ENCODE assay signal across 17 cellular contexts in genomic region chrX:154037754-154038153, GRCh38. TPM values are rescaled to one million over a fixed set of nuclear protein-coding genes. Genes with fewer than 3 reads are reported as not detected.
DNase-seq lines count a peak whose midpoint lies in the region; ATAC-seq and TF ChIP-seq lines count a peak whose summit lies in the region.
"Had no signal": no experiment of that assay in that cellular context is flagged by ENCODE, and none has a peak within 500 bp of the region (broad histone marks: within the 10 kb centered on the region; RNA-seq: fewer than 3 reads in every experiment).

No MANE protein-coding gene starts in this region.

- H3K36me3 ChIP-seq in RWPE2 (ENCODE audit: low read depth) (no peaks in the 10 kb centered on the region), neutrophil (peaks cover under 1% of the 10 kb centered on the region)

- DNase-seq in CD4-positive, alpha-beta T cell, result no peak
- DNase-seq in RWPE2 (ENCODE audit: low spot score) (no peak), left lobe of liver (ENCODE audit: low spot score) (no peak), T-helper 1 cell (no peak), NCI-H146 treated with DMSO at 0.1 percent for 48 hours (lab: John Stamatoyannopoulos, UW; ENCODE audit: unreplicated experiment) (no peak), osteocyte (ENCODE audit: extremely low spot score, unreplicated experiment) (no peak)
- DNase-seq: 8988T; Calu3; CD8-positive, alpha-beta T cell; DND-41; EL; HCEC 1CT had no signal

- peaks cover 22% of the 10 kb centered on the region for H3K4me1 ChIP-seq in RWPE2 (ENCODE audit: insufficient read depth, poor library complexity, severe bottlenecking)
- H3K4me1 ChIP-seq in neutrophil (ENCODE audit: control insufficient read depth in 1 of 2, insufficient read depth in 1 of 2, low read depth in 1 of 2, low read length in 1 of 2), result peaks cover 44 to 47% of the 10 kb centered on the region in 2 experiments

- no peak for TF ChIP-seq CTCF in CD4-positive, alpha-beta T cell (IDR thresholded peaks at IDR 0.05)
- TF ChIP-seq CTCF in RWPE2 (IDR thresholded peaks at IDR 0.05; ENCODE audit: poor library complexity, severe bottlenecking), result no peak
- no peak for TF ChIP-seq CTCF in neutrophil (IDR thresholded peaks at IDR 0.05)
- no peak for TF ChIP-seq CTCF in osteocyte (IDR thresholded peaks at IDR 0.05)

- intact Hi-C loops in CD4-positive, alpha-beta T cell (cut with DNase I, micrococcal nuclease), result no loop called here

- H3K4me1 Mint-ChIP-seq in CD4-positive, alpha-beta T cell (ENCODE audit: low read depth), result peaks cover 32% of the 10 kb centered on the region
- peaks cover 45% of the 10 kb centered on the region for H3K4me1 Mint-ChIP-seq in osteocyte (ENCODE audit: unreplicated experiment)

- H3K27ac Mint-ChIP-seq in CD4-positive, alpha-beta T cell, result peak overlapping the region; percentile 33
- no peak overlapping the region for H3K27ac Mint-ChIP-seq in osteocyte (ENCODE audit: unreplicated experiment)
- H3K27ac Mint-ChIP-seq: GM23338 had no signal

- CTCF ChIA-PET in CD4-positive, alpha-beta T cell (lab: Charles Lee), result interaction anchor here (0.7 kb wide), 1 partner anchor 361 kb away, joined by 3 read pairs; no protein-coding TSS in a partner anchor

- H3K27me3 ChIP-seq in CD4-positive, alpha-beta T cell (ENCODE audit: control insufficient read depth, insufficient read depth, low read length), result no peaks in the 10 kb centered on the region
- no peaks in the 10 kb centered on the region for H3K27me3 ChIP-seq in RWPE2 (ENCODE audit: insufficient read depth, poor library complexity, severe bottlenecking)
- no peaks in the 10 kb centered on the region for H3K27me3 ChIP-seq in neutrophil

- H3K9me3 Mint-ChIP-seq in CD4-positive, alpha-beta T cell, result no peaks in the 10 kb centered on the region
- H3K9me3 Mint-ChIP-seq in osteocyte (ENCODE audit: unreplicated experiment), result no peaks in the 10 kb centered on the region
- H3K9me3 Mint-ChIP-seq: CD8-positive, alpha-beta T cell; GM23338; IgD-negative memory B cell had no signal

- POLR2A ChIA-PET in CD4-positive, alpha-beta T cell (lab: Charles Lee), result no interaction called here

- H3K36me3 Mint-ChIP-seq in CD4-positive, alpha-beta T cell (ENCODE audit: low read depth), result peaks cover 53% of the 10 kb centered on the region
- no peaks in the 10 kb centered on the region for H3K36me3 Mint-ChIP-seq in osteocyte (ENCODE audit: unreplicated experiment)
- H3K36me3 Mint-ChIP-seq: IgD-negative memory B cell had no signal

- H3K27ac ChIP-seq in CD4-positive, alpha-beta T cell (ENCODE audit: low read depth, low read length), result no peak overlapping the region
- H3K27ac ChIP-seq in RWPE2 (ENCODE audit: poor library complexity, severe bottlenecking) (peak overlapping the region; percentile 78), neutrophil (peak overlapping the region; percentile 86)
- H3K27ac ChIP-seq: BLaER1 had no signal

- no peak overlapping the region for H3K4me3 Mint-ChIP-seq in CD4-positive, alpha-beta T cell
- H3K4me3 Mint-ChIP-seq in osteocyte (ENCODE audit: unreplicated experiment), result no peak overlapping the region
- H3K4me3 Mint-ChIP-seq: CD8-positive, alpha-beta T cell; GM23338 had no signal

- H3K4me3 ChIP-seq in RWPE2 (ENCODE audit: severe bottlenecking) (no peak overlapping the region), neutrophil (ENCODE audit: low read depth in 1 of 2, low read length in 1 of 2) (no peak overlapping the region)
- H3K4me3 ChIP-seq: BLaER1, GM12878, GM23338 had no signal

- H3K9me3 ChIP-seq in CD4-positive, alpha-beta T cell (ENCODE audit: control insufficient read depth, low read length), result no peaks in the 10 kb centered on the region
- H3K9me3 ChIP-seq in RWPE2 (ENCODE audit: severe bottlenecking) (no peaks in the 10 kb centered on the region), neutrophil (no peaks in the 10 kb centered on the region)
- H3K9me3 ChIP-seq: BLaER1 had no signal

- no peaks in the 10 kb centered on the region for H3K27me3 Mint-ChIP-seq in CD4-positive, alpha-beta T cell
- H3K27me3 Mint-ChIP-seq in osteocyte (ENCODE audit: unreplicated experiment), result no peaks in the 10 kb centered on the region
- H3K27me3 Mint-ChIP-seq: IgD-negative memory B cell had no signal

- no peak for ATAC-seq in CD4-positive, alpha-beta T cell (ENCODE audit: poor library complexity)
- ATAC-seq in RWPE2 (ENCODE audit: low read depth) (no peak), left lobe of liver (peak; percentile 77)
- ATAC-seq: CD8-positive, alpha-beta T cell; GM12878; GM23338 had no signal

RNA-seq across cellular contexts. Expression of gene IRAK1, which starts 18.1 kb away (rescaled TPM):
- total RNA-seq in CD4-positive, alpha-beta T cell, result 10 to 100 TPM; 61.2 to 67.4 TPM
- 58.4 TPM for total RNA-seq in left lobe of liver
- 72.4 and 74.2 TPM in 2 replicates for total RNA-seq in osteocyte

RNA-seq across cellular contexts. Expression of gene MECP2, which starts 59.8 kb away (rescaled TPM):
- 100 to 1,000 TPM; 120 to 133 TPM for total RNA-seq in CD4-positive, alpha-beta T cell
- total RNA-seq in left lobe of liver (13.9 TPM), osteocyte (43.7 and 44.6 TPM in 2 replicates)
